In genomic region chr2:43539436-43539835, GRCh38 we compare ENCODE assay signal across 17 cellular contexts. TPM values are rescaled to one million over a fixed set of nuclear protein-coding genes. Genes with fewer than 3 reads are reported as not detected.
DNase-seq lines count a peak whose midpoint lies in the region; ATAC-seq, FAIRE-seq and TF ChIP-seq lines count a peak whose summit lies in the region.
"Had no signal": no experiment of that assay in that cellular context is flagged by ENCODE, and none has a peak within 500 bp of the region (broad histone marks: within the 10 kb centered on the region; RNA-seq: fewer than 3 reads in every experiment).

No MANE protein-coding gene starts in this region.

- H3K27ac ChIP-seq in SK-N-MC (peak overlapping the region; percentile 75; the same call in 1 of the 2 replicates), keratinocyte (ENCODE audit: control insufficient read depth, insufficient read depth, low read length) (peak overlapping the region; percentile 73), skin epidermis (peak overlapping the region in 19 of 21 experiments; percentile 4 to 80 (median 63))
- H3K27ac ChIP-seq: PC-9, WERI-Rb-1 had no signal

- TF ChIP-seq CTCF in AG10803 (conservative IDR thresholded peaks at IDR 0.05; ENCODE audit: low read length) (no peak), keratinocyte (optimal IDR thresholded peaks at IDR 0.05 in 1 of 3, IDR thresholded peaks at IDR 0.05 in 1 of 3, conservative IDR thresholded peaks at IDR 0.05 in 1 of 3; ENCODE audit: extremely low read depth in 1 of 3, insufficient read depth in 2 of 3, low read length in 3 of 3) (no peak)

- H3K36me3 ChIP-seq in SK-N-MC (ENCODE audit: insufficient read depth, low read length) (peaks cover 9% of the 10 kb centered on the region; the same call in 1 of the 2 replicates), keratinocyte (ENCODE audit: control insufficient read depth in 2 of 2, extremely low read depth in 1 of 2, insufficient read depth in 2 of 2, low read length in 2 of 2) (no peaks in the 10 kb centered on the region)

- no peaks in the 10 kb centered on the region for H3K9me3 ChIP-seq in SK-N-MC (ENCODE audit: low read depth, low read length)
- no peaks in the 10 kb centered on the region for H3K9me3 ChIP-seq in keratinocyte (ENCODE audit: control insufficient read depth, low read depth, low read length)

- no peak overlapping the region for H3K4me3 ChIP-seq in AG10803 (ENCODE audit: low read length)
- no peak overlapping the region for H3K4me3 ChIP-seq in SK-N-MC
- no peak overlapping the region for H3K4me3 ChIP-seq in keratinocyte (ENCODE audit: control insufficient read depth in 2 of 3, extremely low read depth in 1 of 3, insufficient read depth in 2 of 3, low read depth in 1 of 3, low read length in 3 of 3)
- H3K4me3 ChIP-seq in skin epidermis, result no peak overlapping the region
- H3K4me3 ChIP-seq: PC-9 had no signal

- H4K20me1 ChIP-seq in keratinocyte (ENCODE audit: control insufficient read depth, extremely low read depth, insufficient read depth, low read length), result no peaks in the 10 kb centered on the region

- no peak for ATAC-seq in HG02642 (IDR thresholded peaks at IDR 0.05; ENCODE audit: poor library complexity, unreplicated experiment)
- ATAC-seq: HCT116 had no signal

- no peak for FAIRE-seq in keratinocyte (lab: Jason Lieb, UNC)

- peak overlapping the region; percentile 23 for H3K4me2 ChIP-seq in keratinocyte (ENCODE audit: control insufficient read depth, extremely low read depth, insufficient read depth, low read depth, low read length)
- H3K4me2 ChIP-seq: PC-9 had no signal

- dilution Hi-C loops in keratinocyte (cut with MboI; ENCODE audit: extremely low pct_ligation_motif_present, low sequenced_read_pairs), result no loop called here

- no peaks in the 10 kb centered on the region for H3K9me1 ChIP-seq in keratinocyte (ENCODE audit: control insufficient read depth, extremely low read depth, insufficient read depth, low read length)

- no peak overlapping the region for H3K9ac ChIP-seq in SK-N-MC (ENCODE audit: insufficient read length)
- H3K9ac ChIP-seq in keratinocyte (ENCODE audit: control insufficient read depth, extremely low read depth, insufficient read depth, low read length), result no peak overlapping the region

- DNase-seq in AG10803 (ENCODE audit: low read depth), result peak; percentile 48
- DNase-seq in SK-N-MC (ENCODE audit: low read depth, low spot score), result no peak
- DNase-seq in keratinocyte (ENCODE audit: low read depth, low spot score), result no peak
- no peak for DNase-seq in LoVo (ENCODE audit: low spot score)
- DNase-seq in GOT3 (lab: John Stamatoyannopoulos, UW), result no peak
- DNase-seq in NCI-H524 (lab: John Stamatoyannopoulos, UW), result no peak
- DNase-seq: activated effector memory CD4-positive, alpha-beta T cell treated with Interleukin-2 at 50 U/mL for 16 hours; Calu3; head of caudate nucleus; retina; stimulated activated CD4-positive, alpha-beta T cell treated with anti-CD3 and anti-CD28 coated beads, Interleukin-4, amount 100 ng/mL, for 4 hours; SW 1271; WERI-Rb-1 had no signal

- H3K4me1 ChIP-seq in keratinocyte (ENCODE audit: control insufficient read depth, extremely low read depth, insufficient read depth, low read length), result peaks cover 38% of the 10 kb centered on the region

- no peaks in the 10 kb centered on the region for H3K27me3 ChIP-seq in keratinocyte (ENCODE audit: control insufficient read depth, extremely low read depth, insufficient read depth, low read length)

- no peak overlapping the region for H2AFZ ChIP-seq in keratinocyte (ENCODE audit: control insufficient read depth, low read length)
- H2AFZ ChIP-seq: PC-9 had no signal

- H3K79me2 ChIP-seq in keratinocyte (ENCODE audit: control insufficient read depth, insufficient read depth, low read length), result no peaks in the 10 kb centered on the region

RNA-seq across cellular contexts. Expression of gene THADA, which starts 56.4 kb away (rescaled TPM):
- 17.4 to 22.6 TPM (median 21.0 TPM) in 3 replicates for polyA plus RNA-seq in keratinocyte
- 9.5 TPM for polyA plus RNA-seq in keratinocyte (2011; ENCODE audit: low read depth)
- polyA plus RNA-seq in keratinocyte (2011; cell fraction: cytosol; rRNA removed), result 10.3 and 10.5 TPM in 2 replicates
- 60.9 and 75.7 TPM in 2 replicates for polyA plus RNA-seq in keratinocyte (2011; cell fraction: nucleus; rRNA removed)
- polyA plus RNA-seq in keratinocyte (2012; ENCODE audit: low replicate concordance), result 11.0 and 11.4 TPM in 2 replicates
- 46.4 to 77.1 TPM (median 52.7 TPM) in 3 replicates for polyA minus RNA-seq in keratinocyte
- 21.9 TPM for polyA minus RNA-seq in keratinocyte (2011; cell fraction: cytosol; rRNA and poly(A)+ RNA removed)
- polyA minus RNA-seq in keratinocyte (2011; cell fraction: nucleus; rRNA and poly(A)+ RNA removed), result 58.5 and 98.0 TPM in 2 replicates
